29 cellular contexts compared by ENCODE assay signal in the genomic region with DNA sequence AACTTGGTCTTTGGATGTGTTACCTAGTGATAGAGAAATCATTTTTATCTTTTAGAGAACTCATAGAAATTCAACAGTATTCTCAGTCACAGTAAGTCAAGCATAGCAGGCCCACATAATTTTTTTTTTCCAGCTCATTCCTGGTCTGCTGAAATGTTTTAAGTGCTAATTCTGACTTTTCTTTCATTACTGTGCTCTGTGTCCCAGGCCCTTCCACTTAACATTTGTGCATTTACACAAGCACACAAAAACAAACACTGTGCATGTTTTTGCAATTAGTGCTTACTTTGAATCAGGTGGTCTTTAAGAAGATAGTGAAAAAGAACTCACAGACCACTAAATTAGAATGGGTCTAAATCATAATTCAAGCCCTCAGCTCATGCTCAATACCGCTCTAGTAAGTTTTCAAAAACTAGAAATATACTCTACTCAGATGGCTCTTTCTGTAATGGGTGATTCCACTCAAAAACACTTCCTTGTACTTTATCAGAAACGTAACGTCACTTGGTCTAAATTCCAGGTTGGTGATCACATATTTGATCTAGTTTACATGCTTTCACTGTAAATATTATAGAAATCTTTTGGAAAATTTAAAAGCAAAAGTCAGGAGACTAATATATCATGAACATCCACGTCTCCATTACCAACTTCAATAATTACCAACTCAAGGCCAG.
"Had no signal": no experiment of that assay in that cellular context is flagged by ENCODE, and none has a peak within 500 bp of the region (broad histone marks: within the 10 kb centered on the region; RNA-seq: fewer than 3 reads in every experiment).

No MANE protein-coding gene starts in this region.

- H3K9me3 Mint-ChIP-seq: dendritic cell treated with granulocyte-macrophage colony-stimulating factor and Interleukin-4, amounts not matched to agents 40 ng/mL and 50 ng/mL, for 4 days; mesothelial cell of epicardium had no signal

- DNase-seq: colonic mucosa; cortex of kidney; effector CD8-positive, alpha-beta T cell; effector memory CD8-positive, alpha-beta T cell; endodermal cell; erythroblast; esophagus squamous epithelium; foreskin fibroblast; foreskin melanocyte; gastrocnemius medialis; glutamatergic neuron; head of caudate nucleus; heart right ventricle; hypothalamus; immature natural killer cell; islet precursor cell; kidney; kidney glomerular epithelial cell; left colon; left ventricle myocardium superior; lower lobe of right lung; mesenchymal stem cell; mucosa of descending colon; naive B cell had no signal

- H3K27ac ChIP-seq: colonic mucosa, epithelial cell of prostate, esophagus squamous epithelium, gastrocnemius medialis, heart right ventricle, lower lobe of right lung had no signal

- H3K4me1 Mint-ChIP-seq: naive B cell had no signal

- H3K4me3 Mint-ChIP-seq: dendritic cell treated with granulocyte-macrophage colony-stimulating factor and Interleukin-4, amounts not matched to agents 40 ng/mL and 50 ng/mL, for 4 days; effector memory CD8-positive, alpha-beta T cell; endodermal cell; immature natural killer cell; mesothelial cell of epicardium; naive B cell had no signal

- H3K9me3 ChIP-seq: colonic mucosa, esophagus squamous epithelium, gastrocnemius medialis, heart right ventricle, lower lobe of right lung, mucosa of descending colon had no signal

- H3K36me3 ChIP-seq: colonic mucosa, esophagus squamous epithelium, gastrocnemius medialis, heart right ventricle, lower lobe of right lung had no signal

- H3K36me3 Mint-ChIP-seq: naive B cell had no signal

- H3K27ac Mint-ChIP-seq: dendritic cell treated with granulocyte-macrophage colony-stimulating factor and Interleukin-4, amounts not matched to agents 40 ng/mL and 50 ng/mL, for 4 days; effector memory CD8-positive, alpha-beta T cell; endodermal cell; immature natural killer cell; mesothelial cell of epicardium; naive B cell had no signal

- H3K27me3 ChIP-seq: colonic mucosa, esophagus squamous epithelium, gastrocnemius medialis, heart right ventricle had no signal

- H3K4me3 ChIP-seq: colonic mucosa, esophagus squamous epithelium, gastrocnemius medialis, heart right ventricle, lower lobe of right lung, mucosa of descending colon had no signal

- H3K4me1 ChIP-seq: gastrocnemius medialis had no signal

- H3K27me3 Mint-ChIP-seq: dendritic cell treated with granulocyte-macrophage colony-stimulating factor and Interleukin-4, amounts not matched to agents 40 ng/mL and 50 ng/mL, for 4 days; effector memory CD8-positive, alpha-beta T cell; naive B cell had no signal

- ATAC-seq: effector memory CD8-positive, alpha-beta T cell; esophagus mucosa; gastrocnemius medialis; heart right ventricle; left colon; left lobe of liver; left ventricle myocardium superior; mucosa of descending colon had no signal
